Comparison of ENCODE assay signal across 18 cellular contexts in genomic region chr14:101101456-101102056, GRCh38.
DNase-seq lines count a peak whose midpoint lies in the region; ATAC-seq and TF ChIP-seq lines count a peak whose summit lies in the region.
"Had no signal": no experiment of that assay in that cellular context is flagged by ENCODE, and none has a peak within 500 bp of the region (broad histone marks: within the 10 kb centered on the region; RNA-seq: fewer than 3 reads in every experiment).

No MANE protein-coding gene starts in this region.

- ATAC-seq in HG03135 (IDR thresholded peaks at IDR 0.05; ENCODE audit: unreplicated experiment) (no peak), HG03571 (IDR thresholded peaks at IDR 0.05; ENCODE audit: unreplicated experiment) (no peak)

- no peak overlapping the region for H3K4me3 Mint-ChIP-seq in progenitor cell of endocrine pancreas (ENCODE audit: low read depth)
- H3K4me3 Mint-ChIP-seq: activated naive CD8-positive, alpha-beta T cell; central memory CD8-positive, alpha-beta T cell; HFFc6; nephron had no signal

- H3K27ac Mint-ChIP-seq in progenitor cell of endocrine pancreas: no peak overlapping the region
- H3K27ac Mint-ChIP-seq: activated naive CD8-positive, alpha-beta T cell; HFFc6; nephron had no signal

- no peak overlapping the region for H3K4me3 ChIP-seq in epithelial cell of esophagus (ENCODE audit: low read length)
- H3K4me3 ChIP-seq: right lobe of liver, SJSA1 had no signal

- TF ChIP-seq CTCF in epithelial cell of esophagus (IDR thresholded peaks at IDR 0.05; ENCODE audit: insufficient read depth, low read depth, low read length, missing control alignments): no peak
- no peak for TF ChIP-seq CTCF in progenitor cell of endocrine pancreas (IDR thresholded peaks at IDR 0.05; ENCODE audit: unreplicated experiment)

- peaks cover 4% of the 10 kb centered on the region for H3K27me3 Mint-ChIP-seq in progenitor cell of endocrine pancreas

- H3K36me3 Mint-ChIP-seq in progenitor cell of endocrine pancreas (ENCODE audit: insufficient read depth): peaks cover 1% of the 10 kb centered on the region
- H3K36me3 Mint-ChIP-seq: activated naive CD8-positive, alpha-beta T cell had no signal

- peaks cover 11% of the 10 kb centered on the region for H3K9me3 Mint-ChIP-seq in progenitor cell of endocrine pancreas (ENCODE audit: low read depth)
- H3K9me3 Mint-ChIP-seq: central memory CD8-positive, alpha-beta T cell had no signal

- no peaks in the 10 kb centered on the region for H3K4me1 Mint-ChIP-seq in progenitor cell of endocrine pancreas (ENCODE audit: low read depth)
- H3K4me1 Mint-ChIP-seq: central memory CD8-positive, alpha-beta T cell had no signal

- DNase-seq in NCI-H2171 treated with DMSO at 0.1 percent for 48 hours (lab: John Stamatoyannopoulos, UW): peak; percentile 18
- no peak for DNase-seq in NCI-H2171 (lab: John Stamatoyannopoulos, UW)
- peak; percentile 94 for DNase-seq in NCI-H2107 treated with DMSO at 0.1 percent for 48 hours (lab: John Stamatoyannopoulos, UW; ENCODE audit: unreplicated experiment)
- DNase-seq in epithelial cell of esophagus (ENCODE audit: low read depth): peak; percentile 75
- DNase-seq in mesenteric fat pad (ENCODE audit: low spot score): peak; percentile 80
- DNase-seq in progenitor cell of endocrine pancreas (ENCODE audit: low spot score, unreplicated experiment): no peak
- DNase-seq: 8988T; HFFc6; Karpas-422; NCI-H1694; stimulated activated CD4-positive, alpha-beta T cell treated with anti-CD3 and anti-CD28 coated beads, Interleukin-4, amount 100 ng/mL, for 24 hours had no signal

Comparison
In these comparisons a context has a peak if more than half of its experiments do, and no peak if none do; other contexts are left out.
1. DNase-seq: peak in NCI-H2171 treated with DMSO at 0.1 percent for 48 hours (single experiment), NCI-H2107 treated with DMSO at 0.1 percent for 48 hours (single experiment), epithelial cell of esophagus (single experiment) and mesenteric fat pad (single experiment); none in NCI-H2171 (single experiment) and progenitor cell of endocrine pancreas (single experiment).